In the genomic region with DNA sequence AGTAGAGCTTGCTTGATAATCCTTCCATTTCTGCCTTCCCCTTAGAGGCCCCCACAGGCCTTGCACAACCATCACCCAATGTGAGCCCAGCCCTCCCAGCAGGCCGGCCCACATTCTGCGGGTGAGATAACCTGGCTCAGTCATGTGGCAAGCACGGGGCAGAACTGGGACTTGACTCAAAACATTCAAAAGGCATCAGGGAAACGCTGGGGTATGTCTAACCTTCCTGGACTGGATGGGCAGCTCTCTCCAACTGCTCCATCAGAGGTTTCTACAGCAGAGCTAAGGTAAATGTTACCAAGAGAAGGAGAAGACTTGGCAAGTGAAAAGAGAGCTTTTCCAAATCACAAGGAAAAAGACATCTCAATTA, we compare ENCODE assay signal across 8 cellular contexts.
DNase-seq lines count a peak whose midpoint lies in the region; ATAC-seq and TF ChIP-seq lines count a peak whose summit lies in the region.

No MANE protein-coding gene starts in this region.

- H4K20me1 ChIP-seq in OCI-LY3 (ENCODE audit: insufficient read depth, low read length) = peaks cover 11% of the 10 kb centered on the region

- H3K79me2 ChIP-seq in OCI-LY3 (ENCODE audit: low read length) = peaks cover 84% of the 10 kb centered on the region

- peak overlapping the region; percentile 53 for H3K4me3 ChIP-seq in OCI-LY3 (ENCODE audit: low read length)

- peaks cover 8 to 10% of the 10 kb centered on the region in 2 donors for H3K9me3 Mint-ChIP-seq in stimulated activated naive B cell treated with anti-CD40 and anti-IgM and Interleukin-4, amounts not matched to agents 10 μg/mL and 1 μg/mL and 100 μg/mL, for 72 hours

- H3K4me3 Mint-ChIP-seq in stimulated activated naive B cell treated with anti-CD40 and anti-IgM and Interleukin-4, amounts not matched to agents 10 μg/mL and 1 μg/mL and 100 μg/mL, for 72 hours = peak overlapping the region; percentile 61 to 69

- peaks cover 32% of the 10 kb centered on the region for H3K36me3 ChIP-seq in OCI-LY3 (replicated peaks; ENCODE audit: low read depth, low read length)

- DNase-seq in activated T-cell treated with anti-CD3 and anti-CD28 coated beads for 48 hours (ENCODE audit: low read depth) (peak; percentile 30), activated T-cell treated with anti-CD3 and anti-CD28 coated beads for 4 hours (no peak), astrocyte of the hippocampus (ENCODE audit: low read depth, low spot score) (peak; percentile 91), kidney glomerular epithelial cell (lab: John Stamatoyannopoulos, UW) (peak; percentile 62), GM19238 (ENCODE audit: insufficient read length, low spot score) (no peak), NCI-H1417 (lab: John Stamatoyannopoulos, UW) (no peak)
- DNase-seq in stimulated activated naive B cell treated with anti-CD40 and anti-IgM and Interleukin-4, amounts not matched to agents 10 μg/mL and 1 μg/mL and 100 μg/mL, for 72 hours = peak; percentile 75

- peaks cover 36 to 53% of the 10 kb centered on the region in 2 donors for H3K36me3 Mint-ChIP-seq in stimulated activated naive B cell treated with anti-CD40 and anti-IgM and Interleukin-4, amounts not matched to agents 10 μg/mL and 1 μg/mL and 100 μg/mL, for 72 hours

- no peaks in the 10 kb centered on the region for H3K9me3 ChIP-seq in OCI-LY3 (ENCODE audit: insufficient read depth, low read length)

- H2AFZ ChIP-seq in OCI-LY3 (ENCODE audit: low read depth, low read length) = no peak overlapping the region

- no peaks in the 10 kb centered on the region for H3K27me3 Mint-ChIP-seq in stimulated activated naive B cell treated with anti-CD40 and anti-IgM and Interleukin-4, amounts not matched to agents 10 μg/mL and 1 μg/mL and 100 μg/mL, for 72 hours

- H3K4me1 ChIP-seq in OCI-LY3 (ENCODE audit: low read length) = peaks cover 85% of the 10 kb centered on the region

- H3K4me1 Mint-ChIP-seq in stimulated activated naive B cell treated with anti-CD40 and anti-IgM and Interleukin-4, amounts not matched to agents 10 μg/mL and 1 μg/mL and 100 μg/mL, for 72 hours = peaks cover 72 to 93% of the 10 kb centered on the region in 2 donors

- H3K4me2 ChIP-seq in OCI-LY3 (ENCODE audit: low read length) = peak overlapping the region; percentile 68

- TF ChIP-seq CTCF in OCI-LY3 (IDR thresholded peaks at IDR 0.05; ENCODE audit: low read depth, low read length) = no peak

- H3K27me3 ChIP-seq in OCI-LY3 (ENCODE audit: low read depth, low read length) = no peaks in the 10 kb centered on the region

- peak overlapping the region; percentile 95 for H3K27ac Mint-ChIP-seq in stimulated activated naive B cell treated with anti-CD40 and anti-IgM and Interleukin-4, amounts not matched to agents 10 μg/mL and 1 μg/mL and 100 μg/mL, for 72 hours

- peak overlapping the region; percentile 90 for H3K27ac ChIP-seq in OCI-LY3 (ENCODE audit: low read length)

- peak; percentile 37 to 40 for ATAC-seq in stimulated activated naive B cell treated with anti-CD40 and anti-IgM and Interleukin-4, amounts not matched to agents 10 μg/mL and 1 μg/mL and 100 μg/mL, for 72 hours (replicated peaks)

- H3K9ac ChIP-seq in OCI-LY3 (ENCODE audit: low read length) = peak overlapping the region; percentile 70

Comparison
In these comparisons a context has a peak if more than half of its experiments do, and no peak if none do; other contexts are left out.
1. DNase-seq: peak in activated T-cell treated with anti-CD3 and anti-CD28 coated beads for 48 hours (single experiment), astrocyte of the hippocampus (single experiment), kidney glomerular epithelial cell (single experiment) and stimulated activated naive B cell treated with anti-CD40 and anti-IgM and Interleukin-4, amounts not matched to agents 10 μg/mL and 1 μg/mL and 100 μg/mL, for 72 hours (single experiment); none in activated T-cell treated with anti-CD3 and anti-CD28 coated beads for 4 hours (single experiment), GM19238 (single experiment) and NCI-H1417 (0 of 3).